34 cellular contexts compared by ENCODE assay signal in the genomic region with DNA sequence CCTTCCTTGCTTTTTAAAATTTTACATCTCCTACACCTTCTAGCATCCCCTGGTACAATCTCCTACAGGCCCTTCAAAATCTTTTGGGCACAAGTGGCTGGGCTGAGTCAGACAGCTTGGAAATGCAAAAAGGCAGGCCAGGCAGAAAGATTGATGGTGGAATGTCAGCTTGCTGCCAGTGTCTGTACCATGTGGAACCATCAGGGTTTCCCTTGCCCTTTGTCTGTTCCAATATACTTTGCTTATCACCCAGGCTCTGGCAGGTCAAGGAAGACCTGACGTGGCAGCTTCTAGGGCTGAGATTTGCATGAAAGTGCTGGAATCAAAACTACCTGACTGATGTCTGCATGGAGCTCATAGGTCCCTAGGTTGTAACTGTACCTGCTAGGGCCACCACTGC. TPM values are rescaled to one million over a fixed set of nuclear protein-coding genes. Genes with fewer than 3 reads are reported as not detected.
"Had no signal": no experiment of that assay in that cellular context is flagged by ENCODE, and none has a peak within 500 bp of the region (broad histone marks: within the 10 kb centered on the region; RNA-seq: fewer than 3 reads in every experiment).

No MANE protein-coding gene starts in this region.

- H3K27me3 ChIP-seq: adrenal gland, body of pancreas, brain microvascular endothelial cell, breast epithelium had no signal

- H3K4me3 ChIP-seq: adrenal gland, body of pancreas, breast epithelium had no signal

- H3K36me3 ChIP-seq: adrenal gland, brain microvascular endothelial cell, breast epithelium had no signal

- H3K9me3 ChIP-seq: adrenal gland, body of pancreas had no signal

- H3K27ac ChIP-seq: adrenal gland, body of pancreas, brain microvascular endothelial cell, breast epithelium, VCaP had no signal

- ATAC-seq: activated CD8-positive, alpha-beta T cell treated with anti-CD3 and anti-CD28 coated beads for 36 hours; activated naive CD4-positive, alpha-beta T cell treated with anti-CD3 and anti-CD28 coated beads, Interleukin-2, amount 50 U/mL, for 72 hours; activated T-cell treated with anti-CD3 and anti-CD28 coated beads, Interleukin-2, amount 50 U/mL, for 4 hours; activated T-cell treated with anti-CD3 and anti-CD28 coated beads, Interleukin-2, amount 50 U/mL, for 72 hours; activated T-helper 17 cell treated with anti-CD3 and anti-CD28 coated beads, Interleukin-2, amount 50 U/mL, for 72 hours; body of pancreas had no signal

- H3K4me1 ChIP-seq: adrenal gland, body of pancreas, breast epithelium had no signal

- DNase-seq: activated B cell treated with CpG ODN at 0.5 μM for 24 hours; activated CD4-positive, alpha-beta memory T cell treated with anti-CD3 and anti-CD28 coated beads for 36 hours; activated CD4-positive, alpha-beta T cell treated with anti-CD3 and anti-CD28 coated beads for 4 hours; activated CD4-positive, alpha-beta T cell treated with anti-CD3 and anti-CD28 coated beads, Interleukin-2, amount 10 ng/mL, durations not matched to agents 24 days and 14 days; activated CD4-positive, alpha-beta T cell treated with anti-CD3 and anti-CD28 coated beads, Interleukin-2, amount 50 U/mL, for 1 hour; activated CD4-positive, alpha-beta T cell treated with anti-CD3 and anti-CD28 coated beads, Interleukin-2, amount 50 U/mL, for 4 hours; activated CD4-positive, CD25-positive, alpha-beta regulatory T cell treated with anti-CD3 and anti-CD28 coated beads, Interleukin-2, amount 50 U/mL, for 72 hours; activated CD8-positive, alpha-beta memory T cell treated with anti-CD3 and anti-CD28 coated beads, Interleukin-2, amount 50 U/mL, for 4 hours; activated CD8-positive, alpha-beta T cell treated with anti-CD3 and anti-CD28 coated beads for 36 hours; activated effector memory CD4-positive, alpha-beta T cell treated with anti-CD3 and anti-CD28 coated beads, Interleukin-2, amount 50 U/mL, for 16 hours; activated gamma-delta T cell treated with Interleukin-2 at 50 U/mL for 16 hours; activated naive CD4-positive, alpha-beta T cell; activated naive CD4-positive, alpha-beta T cell treated with anti-CD3 and anti-CD28 coated beads for 36 hours; activated naive CD4-positive, alpha-beta T cell treated with anti-CD3 and anti-CD28 coated beads, Interleukin-2, amount 50 U/mL, for 16 hours; activated naive CD8-positive, alpha-beta T cell treated with anti-CD3 and anti-CD28 coated beads for 36 hours; activated T-cell treated with anti-CD3 and anti-CD28 coated beads for 4 hours; activated T-cell treated with anti-CD3 and anti-CD28 coated beads, Interleukin-2, amount 50 U/mL, for 1 hour; activated T-cell treated with anti-CD3 and anti-CD28 coated beads, Interleukin-2, amount 50 U/mL, for 4 hours; activated T-cell treated with anti-CD3 and anti-CD28 coated beads, Interleukin-2, amount 50 U/mL, for 72 hours; adrenal gland; amniotic stem cell; aorta; body of pancreas; brain microvascular endothelial cell; central memory CD4-positive, alpha-beta T cell; T-helper 1 cell; T-helper 2 cell; T-helper 9 cell had no signal

RNA-seq across cellular contexts. Expression of gene GPR39, which starts 33.3 kb away (rescaled TPM):
- total RNA-seq: activated B cell treated with CpG ODN at 0.5 μM for 24 hours; activated CD4-positive, alpha-beta memory T cell treated with anti-CD3 and anti-CD28 coated beads for 36 hours; activated CD4-positive, alpha-beta T cell treated with anti-CD3 and anti-CD28 coated beads, Interleukin-2, amount 10 ng/mL, durations not matched to agents 24 days and 14 days; activated CD8-positive, alpha-beta memory T cell treated with anti-CD3 and anti-CD28 coated beads for 36 hours; activated CD8-positive, alpha-beta T cell treated with anti-CD3 and anti-CD28 coated beads for 36 hours; activated naive CD4-positive, alpha-beta T cell treated with anti-CD3 and anti-CD28 coated beads for 36 hours; activated naive CD4-positive, alpha-beta T cell treated with anti-CD3 and anti-CD28 coated beads, Interleukin-2, amount 50 U/mL, for 72 hours; activated naive CD8-positive, alpha-beta T cell treated with anti-CD3 and anti-CD28 coated beads for 36 hours; activated T-cell treated with anti-CD3 and anti-CD28 coated beads, Interleukin-2, amount 50 U/mL, for 4 hours; activated T-cell treated with anti-CD3 and anti-CD28 coated beads, Interleukin-2, amount 50 U/mL, for 72 hours; activated T-helper 1 cell treated with anti-CD3 and anti-CD28 coated beads, Interleukin-12 subunit alpha, Interleukin-12 subunit beta, Interleukin-2, Interleukin-4 antibody, amounts not matched to agents 30 ng/mL and 10 ng/mL and 1 ng/mL, durations not matched to agents 14 hours and 24 hours and 36 hours; activated T-helper 17 cell treated with anti-CD3 and anti-CD28 coated beads, Interleukin-2, amount 50 U/mL, for 72 hours had no signal
- polyA plus RNA-seq: aorta had no signal
